Comparison of ENCODE assay signal across 12 cellular contexts in genomic region chr12:113207621-113208040, GRCh38. TPM values are rescaled to one million over a fixed set of nuclear protein-coding genes. Genes with fewer than 3 reads are reported as not detected.
DNase-seq lines count a peak whose midpoint lies in the region; ATAC-seq, FAIRE-seq and TF ChIP-seq lines count a peak whose summit lies in the region.
"Had no signal": no experiment of that assay in that cellular context is flagged by ENCODE, and none has a peak within 500 bp of the region (broad histone marks: within the 10 kb centered on the region; RNA-seq: fewer than 3 reads in every experiment).

No MANE protein-coding gene starts in this region.

- H3K36me3 Mint-ChIP-seq in T-helper 17 cell (ENCODE audit: low read depth): no peaks in the 10 kb centered on the region
- peaks cover 6% of the 10 kb centered on the region for H3K36me3 Mint-ChIP-seq in natural killer cell treated with Interleukin-12 subunit alpha and Interleukin-12 subunit beta and Interleukin-15 and Interleukin-18, amount 100 ng/mL, for 72 hours
- 0 out of 2 replicates have a peak, but pooled peaks cover 5% of the 10 kb centered on the region for H3K36me3 Mint-ChIP-seq in HFFc6 (ENCODE audit: low read depth)

- no peak for DNase-seq in T-helper 17 cell
- DNase-seq in natural killer cell treated with Interleukin-12 subunit alpha and Interleukin-12 subunit beta and Interleukin-15 and Interleukin-18, amount 100 ng/mL, for 72 hours (ENCODE audit: low spot score): no peak
- DNase-seq in head of caudate nucleus: no peak
- no peak for DNase-seq in HFFc6
- DNase-seq in H54 (ENCODE audit: insufficient read length, low spot score): no peak
- no peak for DNase-seq in NCI-H1694 (lab: John Stamatoyannopoulos, UW)
- DNase-seq: dorsolateral prefrontal cortex, kidney glomerular epithelial cell had no signal

- TF ChIP-seq POLR2A in H54 (IDR thresholded peaks at IDR 0.05; ENCODE audit: low read depth, low read length): no peak

- ATAC-seq in GM18861 (IDR thresholded peaks at IDR 0.05; ENCODE audit: unreplicated experiment): peak; percentile 1
- ATAC-seq in HG03108 (IDR thresholded peaks at IDR 0.05; ENCODE audit: unreplicated experiment): peak; percentile 5
- peak; percentile 35 for ATAC-seq in T-helper 17 cell
- no peak for ATAC-seq in natural killer cell treated with Interleukin-12 subunit alpha and Interleukin-12 subunit beta and Interleukin-15 and Interleukin-18, amount 100 ng/mL, for 72 hours

- no peaks in the 10 kb centered on the region for H3K9me3 Mint-ChIP-seq in natural killer cell treated with Interleukin-12 subunit alpha and Interleukin-12 subunit beta and Interleukin-15 and Interleukin-18, amount 100 ng/mL, for 72 hours
- H3K9me3 Mint-ChIP-seq in HFFc6: no peaks in the 10 kb centered on the region

- H3K4me1 Mint-ChIP-seq in T-helper 17 cell (peaks cover 24% of the 10 kb centered on the region), HFFc6 (ENCODE audit: low read depth) (peaks cover 30% of the 10 kb centered on the region)
- peaks cover 46 to 54% of the 10 kb centered on the region in 2 donors for H3K4me1 Mint-ChIP-seq in natural killer cell treated with Interleukin-12 subunit alpha and Interleukin-12 subunit beta and Interleukin-15 and Interleukin-18, amount 100 ng/mL, for 72 hours (ENCODE audit: low read depth in 2 of 2)

- no peaks in the 10 kb centered on the region for H3K27me3 Mint-ChIP-seq in T-helper 17 cell
- no peaks in the 10 kb centered on the region for H3K27me3 Mint-ChIP-seq in natural killer cell treated with Interleukin-12 subunit alpha and Interleukin-12 subunit beta and Interleukin-15 and Interleukin-18, amount 100 ng/mL, for 72 hours
- H3K27me3 Mint-ChIP-seq in HFFc6 (ENCODE audit: insufficient read depth): peaks cover 2% of the 10 kb centered on the region; the same call in 1 of the 2 replicates

- no peak for TF ChIP-seq CTCF in HFFc6 (IDR thresholded peaks at IDR 0.05)

- H3K27ac Mint-ChIP-seq in T-helper 17 cell (peak overlapping the region; percentile 95), HFFc6 (no peak overlapping the region)
- peak overlapping the region; percentile 82 to 86 for H3K27ac Mint-ChIP-seq in natural killer cell treated with Interleukin-12 subunit alpha and Interleukin-12 subunit beta and Interleukin-15 and Interleukin-18, amount 100 ng/mL, for 72 hours

- FAIRE-seq in H54 (lab: Jason Lieb, UNC): no peak
- FAIRE-seq: small intestine had no signal

- intact Hi-C loops in head of caudate nucleus (cut with DNase I): no loop called here

- peak overlapping the region; percentile 89 for H3K4me3 Mint-ChIP-seq in T-helper 17 cell
- peak overlapping the region; percentile 78 for H3K4me3 Mint-ChIP-seq in natural killer cell treated with Interleukin-12 subunit alpha and Interleukin-12 subunit beta and Interleukin-15 and Interleukin-18, amount 100 ng/mL, for 72 hours
- H3K4me3 Mint-ChIP-seq in HFFc6: no peak overlapping the region

- H3K9me3 ChIP-seq in T-helper 17 cell (ENCODE audit: control insufficient read depth, low read length, poor library complexity, severe bottlenecking): no peaks in the 10 kb centered on the region
- H3K9me3 ChIP-seq: tibial nerve had no signal

RNA-seq across cellular contexts. Expression of gene TPCN1, which starts 13.6 kb away (rescaled TPM):
- total RNA-seq in T-helper 17 cell: 10 to 100 TPM; 39.9 to 59.0 TPM
- 10 to 100 TPM; 14.1 to 43.6 TPM for total RNA-seq in natural killer cell treated with Interleukin-12 subunit alpha and Interleukin-12 subunit beta and Interleukin-15 and Interleukin-18, amount 100 ng/mL, for 72 hours
- 10 to 100 TPM; 19.0 to 33.3 (median 20.6) TPM for total RNA-seq in HFFc6 (2021; fragmentation: NEBNext Ultra II Directional; extraction: Animal tissue kit (Norgen Biotek cat#: 25700))

RNA-seq across cellular contexts. Expression of gene RITA1, which starts 22.1 kb away (rescaled TPM):
- total RNA-seq in T-helper 17 cell: 1 to 10 TPM; 5.1 to 8.6 TPM
- total RNA-seq in natural killer cell treated with Interleukin-12 subunit alpha and Interleukin-12 subunit beta and Interleukin-15 and Interleukin-18, amount 100 ng/mL, for 72 hours: 10 to 100 TPM; 19.6 to 27.3 TPM
- 10 to 100 TPM; 18.0 to 20.9 (median 18.7) TPM for total RNA-seq in HFFc6 (2021; fragmentation: NEBNext Ultra II Directional; extraction: Animal tissue kit (Norgen Biotek cat#: 25700))

RNA-seq across cellular contexts. Expression of gene DDX54, which starts 22.4 kb away (rescaled TPM):
- total RNA-seq in T-helper 17 cell: 10 to 100 TPM; 75.9 to 92.5 TPM
- 100 to 1,000 TPM in 1 of 2 donors, 10 to 100 TPM in 1; 85.8 to 143 TPM for total RNA-seq in natural killer cell treated with Interleukin-12 subunit alpha and Interleukin-12 subunit beta and Interleukin-15 and Interleukin-18, amount 100 ng/mL, for 72 hours
- total RNA-seq in HFFc6 (2021; fragmentation: NEBNext Ultra II Directional; extraction: Animal tissue kit (Norgen Biotek cat#: 25700)): 10 to 100 TPM; 60.1 to 71.0 (median 61.9) TPM

RNA-seq across cellular contexts. Expression of gene CFAP73, which starts 58.1 kb away (rescaled TPM):
- total RNA-seq in T-helper 17 cell: not detected
- total RNA-seq in natural killer cell treated with Interleukin-12 subunit alpha and Interleukin-12 subunit beta and Interleukin-15 and Interleukin-18, amount 100 ng/mL, for 72 hours: under 1 TPM in 1 of 2 donors, not detected in 1; 0.28 TPM
- total RNA-seq in HFFc6 (2021; fragmentation: NEBNext Ultra II Directional; extraction: Animal tissue kit (Norgen Biotek cat#: 25700)): under 1 TPM in 1 of 6 experiments, not detected in 5; 0.17 TPM
- total RNA-seq: tibial nerve had no signal

Comparison
In these comparisons a context has a peak if more than half of its experiments do, and no peak if none do; other contexts are left out.
1. ATAC-seq: peak in GM18861 (single experiment), HG03108 (single experiment) and T-helper 17 cell (single experiment); none in natural killer cell treated with Interleukin-12 subunit alpha and Interleukin-12 subunit beta and Interleukin-15 and Interleukin-18, amount 100 ng/mL, for 72 hours (0 of 2).